Comparison of ENCODE assay signal across 2 cellular contexts in genomic region chr5:79922626-79923025, GRCh38.
"Had no signal": no experiment of that assay in that cellular context is flagged by ENCODE, and none has a peak within 500 bp of the region (broad histone marks: within the 10 kb centered on the region; RNA-seq: fewer than 3 reads in every experiment).

No MANE protein-coding gene starts in this region.

- DNase-seq: GDM1, GF-D8 had no signal
